ENCODE assay signal across 37 cellular contexts in genomic region chr2:59727191-59727590, GRCh38.
"Had no signal": no experiment of that assay in that cellular context is flagged by ENCODE, and none has a peak within 500 bp of the region (broad histone marks: within the 10 kb centered on the region; RNA-seq: fewer than 3 reads in every experiment).

No MANE protein-coding gene starts in this region.

- H3K36me3 ChIP-seq: MG63 had no signal

- H3K9me3 ChIP-seq: MG63 had no signal

- DNase-seq: Karpas-422, Kasumi-1, MG63, MM.1S, MV-4-11, NCI-H1048, NCI-H1092, NCI-H1092 treated with DMSO at 0.1 percent for 48 hours, NCI-H1105, NCI-H1105 treated with DMSO at 0.1 percent for 48 hours, NCI-H1417, NCI-H1417 treated with DMSO at 0.1 percent for 48 hours, NCI-H1436, NCI-H1436 treated with DMSO at 0.1 percent for 48 hours, NCI-H146, NCI-H1694, NCI-H1694 treated with DMSO at 0.1 percent for 48 hours, NCI-H187, NCI-H187 treated with DMSO at 0.1 percent for 48 hours, NCI-H1930, NCI-H2029, NCI-H2029 treated with DMSO at 0.1 percent for 48 hours, NCI-H2081, NCI-H2081 treated with DMSO at 0.1 percent for 48 hours, NCI-H2107, NCI-H2171, NCI-H2171 treated with DMSO at 0.1 percent for 48 hours, NCI-H2227 treated with DMSO at 0.1 percent for 48 hours, NCI-H226, NCI-H345, NCI-H446, NCI-H446 treated with DMSO at 0.1 percent for 48 hours, NCI-H510A, NCI-H510A treated with DMSO at 0.1 percent for 48 hours, NCI-H524, NCI-H524 treated with DMSO at 0.1 percent for 48 hours, NCI-H526 had no signal

- H3K4me3 ChIP-seq: MG63 had no signal

- H3K27me3 ChIP-seq: MG63 had no signal
